Comparison of ENCODE assay signal across 8 cellular contexts in the genomic region with DNA sequence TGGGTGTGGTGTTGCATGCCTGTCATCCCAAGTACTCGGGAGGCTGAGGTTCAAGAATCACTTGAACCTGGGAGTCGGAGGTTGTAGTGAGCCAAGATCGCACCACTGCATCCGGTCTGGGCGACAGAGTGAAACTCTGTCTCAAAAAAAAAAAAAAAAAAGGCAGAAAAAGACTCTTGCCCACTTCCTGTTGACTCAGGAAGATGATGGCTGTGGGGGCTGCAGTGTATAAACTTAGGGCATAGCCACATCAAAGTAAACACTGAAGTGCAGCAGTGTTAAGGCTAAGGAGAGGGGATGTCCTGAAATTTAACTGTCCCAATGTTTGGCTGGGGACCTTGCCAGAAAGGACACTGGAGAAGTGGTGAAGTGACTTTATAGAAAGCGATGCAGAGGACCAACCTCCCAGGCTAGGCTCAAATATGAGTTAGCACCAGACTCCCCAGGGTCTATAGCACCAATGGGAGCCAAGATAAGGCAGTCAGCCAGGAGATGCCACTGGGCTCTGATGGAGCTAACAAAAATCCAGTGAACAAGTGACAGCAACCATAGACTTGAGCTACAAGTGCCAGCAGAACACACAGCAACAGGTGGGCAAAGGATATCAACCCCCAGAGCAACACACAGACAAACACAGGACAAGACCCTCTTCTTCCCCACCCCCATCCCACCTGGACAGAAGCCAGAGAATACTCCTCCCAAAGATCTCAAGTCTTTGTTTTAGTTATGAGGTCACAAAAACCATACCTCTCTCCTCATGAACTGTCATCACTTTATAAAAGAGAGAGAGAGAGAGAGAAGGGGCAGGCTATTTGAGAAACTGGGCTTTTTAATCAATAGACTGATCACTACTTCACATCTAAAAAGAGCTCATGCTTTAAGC. TPM values are rescaled to one million over a fixed set of nuclear protein-coding genes. Genes with fewer than 3 reads are reported as not detected.
DNase-seq lines count a peak whose midpoint lies in the region; ATAC-seq and TF ChIP-seq lines count a peak whose summit lies in the region.

No MANE protein-coding gene starts in this region.

- DNase-seq in T-helper 22 cell (ENCODE audit: low read depth) = peak; percentile 60
- peak; percentile 2 to 16 for DNase-seq in memory B cell (ENCODE audit: low spot score in 2 of 2)
- no peak for DNase-seq in DMS 273 (lab: John Stamatoyannopoulos, UW; ENCODE audit: unreplicated experiment)
- no peak for DNase-seq in D341Med (ENCODE audit: low spot score)
- no peak for DNase-seq in DMS79 treated with DMSO at 0.1 percent for 48 hours (lab: John Stamatoyannopoulos, UW)
- no peak for DNase-seq in foreskin keratinocyte

- TF ChIP-seq CTCF in foreskin keratinocyte (conservative IDR thresholded peaks at IDR 0.05) = no peak

- no peaks in the 10 kb centered on the region for H3K27me3 Mint-ChIP-seq in memory B cell

- H3K4me1 ChIP-seq in foreskin keratinocyte = no peaks in the 10 kb centered on the region

- H3K27ac Mint-ChIP-seq in memory B cell = peak overlapping the region; percentile 35

- H3K9me3 Mint-ChIP-seq in memory B cell = no peaks in the 10 kb centered on the region

- peaks cover 12% of the 10 kb centered on the region for H3K4me1 Mint-ChIP-seq in memory B cell

- ATAC-seq in GM18508 (IDR thresholded peaks at IDR 0.05; ENCODE audit: insufficient read depth, unreplicated experiment) (peak; percentile 88), HG02798 (IDR thresholded peaks at IDR 0.05; ENCODE audit: poor library complexity, unreplicated experiment) (peak; percentile 89), memory B cell (ENCODE audit: low read depth) (peak; percentile 74), foreskin keratinocyte (no peak)

- peaks cover 13% of the 10 kb centered on the region for H3K27me3 ChIP-seq in foreskin keratinocyte

- no peak overlapping the region for H3K27ac ChIP-seq in foreskin keratinocyte

- H3K4me3 Mint-ChIP-seq in memory B cell = peak overlapping the region; percentile 62

- H3K36me3 Mint-ChIP-seq in memory B cell = no peaks in the 10 kb centered on the region

RNA-seq across cellular contexts. Expression of gene NELL2, which starts 28.0 kb away (rescaled TPM):
- total RNA-seq in foreskin keratinocyte = 0.07 TPM in 1 of 2 replicates, not detected in the other
- polyA plus RNA-seq in foreskin keratinocyte = not detected in 2 replicates

Comparison
In these comparisons a context has a peak if more than half of its experiments do, and no peak if none do; other contexts are left out.
1. DNase-seq: peak in T-helper 22 cell (single experiment) and memory B cell (2 of 2); none in DMS 273 (single experiment), D341Med (single experiment), DMS79 treated with DMSO at 0.1 percent for 48 hours (single experiment) and foreskin keratinocyte (0 of 2).